In the genomic region with DNA sequence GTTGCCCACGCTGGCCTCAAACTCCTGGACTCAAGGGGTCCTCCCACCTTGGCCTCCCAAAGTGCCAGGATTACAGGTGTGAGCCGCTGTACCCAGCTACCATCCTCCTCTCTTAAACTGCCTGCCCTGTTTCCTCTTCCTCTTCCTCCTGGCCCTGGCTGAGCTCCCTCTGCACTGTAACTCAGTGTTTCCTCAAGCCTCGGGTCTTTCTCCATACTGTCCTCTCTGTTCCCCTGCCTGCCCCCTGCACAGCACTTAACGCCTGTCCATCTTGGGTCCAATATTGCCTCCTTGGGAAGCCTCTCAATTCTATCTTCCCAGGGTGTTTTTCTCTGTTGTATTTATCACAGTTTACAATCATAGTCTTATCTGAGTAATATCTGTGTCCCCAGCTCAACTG, we compare ENCODE assay signal across 14 cellular contexts. TPM values are rescaled to one million over a fixed set of nuclear protein-coding genes. Genes with fewer than 3 reads are reported as not detected.
DNase-seq lines count a peak whose midpoint lies in the region; ATAC-seq and TF ChIP-seq lines count a peak whose summit lies in the region.
"Had no signal": no experiment of that assay in that cellular context is flagged by ENCODE, and none has a peak within 500 bp of the region (broad histone marks: within the 10 kb centered on the region; RNA-seq: fewer than 3 reads in every experiment).

No MANE protein-coding gene starts in this region.

- intact Hi-C loops in activated CD4-positive, alpha-beta memory T cell treated with anti-CD3 and anti-CD28 coated beads for 36 hours (cut with micrococcal nuclease): loop anchor here (5.0 kb wide), 2 partner anchors 119 to 289 kb away; a partner anchor contains a TSS
- intact Hi-C loops in OCI-LY7 (cut with micrococcal nuclease; ENCODE audit: unreplicated experiment) (no loop called here), psoas muscle (cut with DNase I) (no loop called here)

- POLR2A ChIA-PET in activated CD4-positive, alpha-beta memory T cell treated with anti-CD3 and anti-CD28 coated beads, Interleukin-2, amount 10 ng/mL, durations not matched to agents 7 days and 5 days (lab: Charles Lee): no interaction called here
- POLR2A ChIA-PET in activated CD4-positive, alpha-beta memory T cell treated with anti-CD3 and anti-CD28 coated beads for 36 hours (lab: Charles Lee): no interaction called here
- POLR2A ChIA-PET in OCI-LY7 (lab: Charles Lee): no interaction called here

- H3K4me3 Mint-ChIP-seq in activated CD4-positive, alpha-beta memory T cell treated with anti-CD3 and anti-CD28 coated beads, Interleukin-2, amount 10 ng/mL, durations not matched to agents 7 days and 5 days: no peak overlapping the region
- H3K4me3 Mint-ChIP-seq in activated CD4-positive, alpha-beta memory T cell treated with anti-CD3 and anti-CD28 coated beads for 36 hours: no peak overlapping the region
- H3K4me3 Mint-ChIP-seq: endodermal cell had no signal

- H3K79me2 ChIP-seq in OCI-LY7 (ENCODE audit: insufficient read depth, low read depth, low read length): peaks cover 32% of the 10 kb centered on the region

- 72 to 76% methylated on average over 4 of the region's 4 CpGs for WGBS in esophagus, 2 donors
- 73 to 83% (median 82%) methylated on average over 4 of the region's 4 CpGs for WGBS in psoas muscle, 3 donors

- H3K27ac ChIP-seq in OCI-LY7 (ENCODE audit: low read depth, low read length, poor library complexity, severe bottlenecking): peak overlapping the region; percentile 24
- peak overlapping the region; percentile 62 to 87 for H3K27ac ChIP-seq in esophagus (ENCODE audit: low read depth in 2 of 2, low read length in 1 of 2)
- peak overlapping the region; percentile 13 for H3K27ac ChIP-seq in psoas muscle

- H3K4me2 ChIP-seq in OCI-LY7 (ENCODE audit: low read length): peak overlapping the region; percentile 98

- H3K9me2 ChIP-seq in OCI-LY7 (ENCODE audit: insufficient read depth, low read length): no peaks in the 10 kb centered on the region

- no TSS peak for BruUV-seq in OCI-LY7 (replicated peaks; lab: Mats Ljungman, UMichigan)

- H3K27me3 Mint-ChIP-seq in activated CD4-positive, alpha-beta memory T cell treated with anti-CD3 and anti-CD28 coated beads, Interleukin-2, amount 10 ng/mL, durations not matched to agents 7 days and 5 days: peaks cover under 1% of the 10 kb centered on the region
- H3K27me3 Mint-ChIP-seq in activated CD4-positive, alpha-beta memory T cell treated with anti-CD3 and anti-CD28 coated beads for 36 hours: no peaks in the 10 kb centered on the region

- CTCF ChIA-PET in activated CD4-positive, alpha-beta memory T cell treated with anti-CD3 and anti-CD28 coated beads, Interleukin-2, amount 10 ng/mL, durations not matched to agents 7 days and 5 days (lab: Charles Lee): interaction anchor here (1.2 to 4.3 kb wide), 9 partner anchors 13 to 312 kb away, joined by 4 to 35 read pairs (median 8); a partner anchor contains a TSS
- CTCF ChIA-PET in activated CD4-positive, alpha-beta memory T cell treated with anti-CD3 and anti-CD28 coated beads for 36 hours (lab: Charles Lee): interaction anchor here (0.9 to 4.3 kb wide), 9 partner anchors 12 to 125 kb away, joined by 3 to 43 read pairs (median 13); a partner anchor contains a TSS
- CTCF ChIA-PET in OCI-LY7 (lab: Charles Lee; ENCODE audit: unreplicated experiment): no interaction called here

- peaks cover 42% of the 10 kb centered on the region for H3K4me1 Mint-ChIP-seq in activated CD4-positive, alpha-beta memory T cell treated with anti-CD3 and anti-CD28 coated beads, Interleukin-2, amount 10 ng/mL, durations not matched to agents 7 days and 5 days
- H3K4me1 Mint-ChIP-seq in activated CD4-positive, alpha-beta memory T cell treated with anti-CD3 and anti-CD28 coated beads for 36 hours (ENCODE audit: low read depth): peaks cover 37% of the 10 kb centered on the region

- H2AFZ ChIP-seq in OCI-LY7 (ENCODE audit: low read length): no peak overlapping the region

- H4K20me1 ChIP-seq in OCI-LY7 (ENCODE audit: insufficient read depth, low read length): 0 out of 2 replicates have a peak, but pooled peaks cover 4% of the 10 kb centered on the region

- no peak for TF ChIP-seq CTCF in OCI-LY7 (conservative IDR thresholded peaks at IDR 0.05; ENCODE audit: low read length)
- no peak for TF ChIP-seq CTCF in psoas muscle (IDR thresholded peaks at IDR 0.05)

- peaks cover 4% of the 10 kb centered on the region for H3K36me3 Mint-ChIP-seq in activated CD4-positive, alpha-beta memory T cell treated with anti-CD3 and anti-CD28 coated beads, Interleukin-2, amount 10 ng/mL, durations not matched to agents 7 days and 5 days (ENCODE audit: low read depth)
- H3K36me3 Mint-ChIP-seq in activated CD4-positive, alpha-beta memory T cell treated with anti-CD3 and anti-CD28 coated beads for 36 hours: no peaks in the 10 kb centered on the region

- H3K4me3 ChIP-seq in OCI-LY7 (ENCODE audit: low read depth, low read length, poor library complexity, severe bottlenecking): peak overlapping the region; percentile 74
- no peak overlapping the region for H3K4me3 ChIP-seq in esophagus (ENCODE audit: low read depth in 1 of 2, low read length in 2 of 2)
- no peak overlapping the region for H3K4me3 ChIP-seq in psoas muscle
- H3K4me3 ChIP-seq: left lung had no signal

- H3K9me3 ChIP-seq in OCI-LY7 (ENCODE audit: low read length): no peaks in the 10 kb centered on the region
- H3K9me3 ChIP-seq in esophagus (ENCODE audit: control insufficient read depth in 2 of 2, insufficient read depth in 1 of 2, low read depth in 1 of 2, low read length in 1 of 2): no peaks in the 10 kb centered on the region
- no peaks in the 10 kb centered on the region for H3K9me3 ChIP-seq in psoas muscle
- H3K9me3 ChIP-seq: left lung had no signal

- no peaks in the 10 kb centered on the region for H3K27me3 ChIP-seq in esophagus (ENCODE audit: control insufficient read depth in 1 of 2, insufficient read depth in 2 of 2, low read length in 2 of 2)
- peaks cover 0 to 39% (median 8%) of the 10 kb centered on the region in 3 donors for H3K27me3 ChIP-seq in psoas muscle (ENCODE audit: insufficient read depth in 3 of 3, low read length in 2 of 3)

- no peaks in the 10 kb centered on the region for H3K9me3 Mint-ChIP-seq in activated CD4-positive, alpha-beta memory T cell treated with anti-CD3 and anti-CD28 coated beads, Interleukin-2, amount 10 ng/mL, durations not matched to agents 7 days and 5 days
- H3K9me3 Mint-ChIP-seq in activated CD4-positive, alpha-beta memory T cell treated with anti-CD3 and anti-CD28 coated beads for 36 hours: no peaks in the 10 kb centered on the region

- ATAC-seq in psoas muscle: no peak
- ATAC-seq: left lung had no signal

- H3K4me1 ChIP-seq in OCI-LY7 (ENCODE audit: insufficient read depth, low read length, poor library complexity, severe bottlenecking): peaks cover 50% of the 10 kb centered on the region
- peaks cover 7 to 28% of the 10 kb centered on the region in 2 donors for H3K4me1 ChIP-seq in esophagus (ENCODE audit: control insufficient read depth in 2 of 2, insufficient read depth in 2 of 2, low read length in 1 of 2)
- H3K4me1 ChIP-seq in psoas muscle: peaks cover 6% of the 10 kb centered on the region

- peaks cover 33% of the 10 kb centered on the region for H3K36me3 ChIP-seq in OCI-LY7 (ENCODE audit: insufficient read depth, low read length)
- no peaks in the 10 kb centered on the region for H3K36me3 ChIP-seq in esophagus (ENCODE audit: control insufficient read depth in 2 of 2, insufficient read depth in 2 of 2, low read length in 1 of 2)
- no peaks in the 10 kb centered on the region for H3K36me3 ChIP-seq in psoas muscle (ENCODE audit: insufficient read depth in 1 of 2, low read depth in 1 of 2)
- H3K36me3 ChIP-seq: left lung had no signal

- DNase-seq in activated CD4-positive, alpha-beta memory T cell treated with anti-CD3 and anti-CD28 coated beads, Interleukin-2, amount 10 ng/mL, durations not matched to agents 7 days and 5 days: no peak
- no peak for DNase-seq in activated CD4-positive, alpha-beta memory T cell treated with anti-CD3 and anti-CD28 coated beads for 36 hours
- DNase-seq in OCI-LY7 (ENCODE audit: low spot score) (no peak), psoas muscle (no peak), AG20443 (ENCODE audit: low spot score) (no peak), NCI-H187 (lab: John Stamatoyannopoulos, UW) (no peak)
- DNase-seq in stimulated activated CD8-positive, alpha-beta memory T cell treated with anti-CD3 and anti-CD28 coated beads, Interleukin-4, amount 100 ng/mL, for 48 hours: no peak
- DNase-seq: endodermal cell, head of caudate nucleus, KBM-7, NCI-H1930, SIG-M5 had no signal

- H3K27ac Mint-ChIP-seq in activated CD4-positive, alpha-beta memory T cell treated with anti-CD3 and anti-CD28 coated beads, Interleukin-2, amount 10 ng/mL, durations not matched to agents 7 days and 5 days: peak overlapping the region; percentile 18
- H3K27ac Mint-ChIP-seq in activated CD4-positive, alpha-beta memory T cell treated with anti-CD3 and anti-CD28 coated beads for 36 hours: no peak overlapping the region
- H3K27ac Mint-ChIP-seq: endodermal cell had no signal

RNA-seq across cellular contexts. Expression of a gene that starts 6.1 kb away (rescaled TPM):
- 10 to 100 TPM; 34.7 to 37.2 TPM for total RNA-seq in activated CD4-positive, alpha-beta memory T cell treated with anti-CD3 and anti-CD28 coated beads, Interleukin-2, amount 10 ng/mL, durations not matched to agents 7 days and 5 days
- total RNA-seq in activated CD4-positive, alpha-beta memory T cell treated with anti-CD3 and anti-CD28 coated beads for 36 hours: 10 to 100 TPM; 31.6 to 31.8 TPM
- total RNA-seq in OCI-LY7 (2014; rRNA removed; shearing (Covaris generic)): 11.5 and 21.2 TPM in 2 replicates
- total RNA-seq in OCI-LY7 (2022): 35.6 and 39.3 TPM in 2 replicates
- 10 to 100 TPM in 1 of 2 donors, 1 to 10 TPM in 1; 9.2 to 11.4 TPM for polyA plus RNA-seq in esophagus
- total RNA-seq in psoas muscle: 10 to 100 TPM in 2 of 4 donors, 1 to 10 TPM in 2; 5.3 to 27.7 (median 10.5) TPM
- 10 to 100 TPM in 1 of 3 donors, 1 to 10 TPM in 2; 6.4 to 14.2 (median 9.3) TPM for polyA plus RNA-seq in psoas muscle

RNA-seq across cellular contexts. Expression of a gene that starts 21.6 kb away (rescaled TPM):
- not detected for total RNA-seq in activated CD4-positive, alpha-beta memory T cell treated with anti-CD3 and anti-CD28 coated beads, Interleukin-2, amount 10 ng/mL, durations not matched to agents 7 days and 5 days
- not detected for total RNA-seq in activated CD4-positive, alpha-beta memory T cell treated with anti-CD3 and anti-CD28 coated beads for 36 hours
- total RNA-seq in OCI-LY7 (2014; rRNA removed; shearing (Covaris generic)): not detected in 2 replicates
- total RNA-seq in OCI-LY7 (2022) (not detected in 2 replicates), psoas muscle (not detected)
- polyA plus RNA-seq in esophagus (100 to 1,000 TPM; 107 to 171 TPM), psoas muscle (under 1 TPM in 2 of 3 donors, not detected in 1; 0.05 to 0.11 TPM)

RNA-seq across cellular contexts. Expression of a gene that starts 31.0 kb away (rescaled TPM):
- total RNA-seq in activated CD4-positive, alpha-beta memory T cell treated with anti-CD3 and anti-CD28 coated beads, Interleukin-2, amount 10 ng/mL, durations not matched to agents 7 days and 5 days: not detected
- total RNA-seq in activated CD4-positive, alpha-beta memory T cell treated with anti-CD3 and anti-CD28 coated beads for 36 hours: not detected
- not detected in 2 replicates for total RNA-seq in OCI-LY7 (2014; rRNA removed; shearing (Covaris generic))
- 0.81 and 0.95 TPM in 2 replicates for total RNA-seq in OCI-LY7 (2022)
- 1,000 to 10,000 TPM; 5,144 to 7,132 TPM for polyA plus RNA-seq in esophagus
- total RNA-seq in psoas muscle: not detected
- 1 to 10 TPM in 1 of 3 donors, under 1 TPM in 2; 0.24 to 1.0 (median 0.84) TPM for polyA plus RNA-seq in psoas muscle

Comparison
In these comparisons a context has a peak if more than half of its experiments do, and no peak if none do; other contexts are left out.
1. H3K27ac ChIP-seq: peak in every context shown above with its lines; median percentile 74 in esophagus; 24 in OCI-LY7; 13 in psoas muscle.